Comparison of ENCODE assay signal across 1 cellular context in the genomic region with DNA sequence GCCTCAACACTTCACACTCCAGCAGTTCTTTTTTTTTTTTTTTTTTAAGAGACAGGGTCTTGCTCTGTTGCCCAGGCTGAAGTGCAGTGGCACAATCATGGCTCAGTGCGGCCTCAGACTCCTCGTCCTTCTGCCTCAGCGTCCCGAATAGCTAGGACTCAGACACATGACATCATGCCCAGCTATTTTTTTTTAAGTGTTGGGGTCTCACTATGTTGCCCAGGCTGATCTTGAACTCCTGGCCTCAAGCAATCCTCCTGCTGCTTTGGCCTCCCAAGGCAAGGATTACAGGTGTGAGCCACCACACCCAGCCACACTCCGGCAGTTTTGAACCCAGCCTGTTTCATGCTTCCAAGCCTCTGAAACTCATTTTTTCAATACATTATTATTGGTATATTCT.
TF ChIP-seq lines count a peak whose summit lies in the region.

No MANE protein-coding gene starts in this region.

TF ChIP-seq in H1, 55 proteins besides CTCF, POLR2A, EP300 and RAD21 (continued from another document):
- no peak for TF ChIP-seq MAFK (IDR thresholded peaks at IDR 0.05; ENCODE audit: low read depth, low read length)
